In the genomic region with DNA sequence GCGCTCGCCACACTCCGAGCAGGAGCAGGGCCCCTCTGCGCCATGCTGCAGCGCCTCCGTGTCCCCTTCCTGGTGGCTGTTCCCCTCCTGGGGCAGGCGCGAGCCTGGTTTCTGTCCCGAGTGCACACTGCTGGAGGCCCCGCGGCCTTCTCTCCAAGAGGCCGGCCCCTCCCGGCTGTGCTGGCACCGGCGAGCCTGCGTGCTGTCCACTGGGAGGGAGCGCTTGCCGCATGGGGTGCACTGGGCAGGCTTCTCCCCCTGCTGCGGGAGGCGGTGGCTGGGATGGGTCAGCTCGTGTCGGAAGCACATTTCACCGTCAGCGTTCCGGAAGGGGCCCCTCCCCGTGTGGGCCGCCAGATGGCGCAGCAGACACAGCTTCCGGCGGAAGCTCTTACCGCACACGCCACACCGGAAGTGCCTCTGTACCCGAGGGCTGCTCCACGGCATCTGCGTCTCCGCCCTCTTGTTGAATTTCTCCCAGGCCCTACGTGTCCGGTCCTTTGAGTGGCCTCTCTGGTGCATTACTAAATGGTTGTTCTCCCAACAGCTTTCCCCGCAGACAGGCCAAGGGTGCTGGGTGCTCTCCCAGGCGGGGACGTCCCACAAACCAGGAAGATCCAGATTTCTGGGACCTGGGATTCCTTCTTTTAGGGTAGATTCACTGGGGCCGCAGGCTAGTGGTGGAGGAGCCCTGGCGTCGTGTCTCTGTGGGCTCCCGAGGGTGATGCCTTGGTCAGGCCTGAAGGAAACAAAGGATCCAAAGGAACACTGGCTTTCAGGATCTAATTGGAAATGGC, we compare ENCODE assay signal across 8 cellular contexts. TPM values are rescaled to one million over a fixed set of nuclear protein-coding genes. Genes with fewer than 3 reads are reported as not detected.
A peak's percentile ranks its signal among the peaks of the same experiment; 100 is the strongest.
DNase-seq lines count a peak whose midpoint lies in the region; ATAC-seq and TF ChIP-seq lines count a peak whose summit lies in the region.

No MANE protein-coding gene starts in this region.

- TF ChIP-seq POLR2A in prostate gland (IDR thresholded peaks at IDR 0.05) (no peak), vagina (IDR thresholded peaks at IDR 0.05) (no peak)

- H3K79me2 ChIP-seq in hepatocyte = no peaks in the 10 kb centered on the region

- 85% methylated on average over 37 of the region's 46 CpGs for WGBS in hepatocyte (ENCODE audit: low lambda C conversion rate, missing lambda C conversion rate)
- WGBS in prostate gland = 79% methylated on average over 38 of the region's 46 CpGs

- H3K27me3 ChIP-seq in hepatocyte = no peaks in the 10 kb centered on the region
- no peaks in the 10 kb centered on the region for H3K27me3 ChIP-seq in prostate gland (replicated peaks; ENCODE audit: insufficient read depth)
- H3K27me3 ChIP-seq in vagina = no peaks in the 10 kb centered on the region

- H3K27ac ChIP-seq in hepatocyte = no peak overlapping the region
- no peak overlapping the region for H3K27ac ChIP-seq in prostate gland
- H3K27ac ChIP-seq in vagina = no peak overlapping the region

- no peak overlapping the region for H2AFZ ChIP-seq in hepatocyte

- TF ChIP-seq CTCF in hepatocyte (IDR thresholded peaks at IDR 0.05; ENCODE audit: poor library complexity) = peak; percentile 12
- TF ChIP-seq CTCF in prostate gland (IDR thresholded peaks at IDR 0.05) = no peak
- TF ChIP-seq CTCF in vagina (IDR thresholded peaks at IDR 0.05) = no peak

- no peaks in the 10 kb centered on the region for H3K9me3 ChIP-seq in hepatocyte (ENCODE audit: low read depth)
- no peaks in the 10 kb centered on the region for H3K9me3 ChIP-seq in prostate gland
- H3K9me3 ChIP-seq in vagina = no peaks in the 10 kb centered on the region

- peak; percentile 61 for DNase-seq in activated T-cell treated with anti-CD3 and anti-CD28 coated beads, Interleukin-2, amount 50 U/mL, for 1 hour
- DNase-seq in hepatocyte (ENCODE audit: low spot score) (peak; percentile 13), prostate gland (ENCODE audit: low spot score) (no peak), vagina (ENCODE audit: extremely low spot score in 2 of 2) (no peak), KBM-7 (no peak)
- DNase-seq in stimulated activated CD4-positive, alpha-beta T cell treated with anti-CD3 and anti-CD28 coated beads, TNF-alpha, amount 100 ng/mL, for 24 hours (ENCODE audit: low read depth in 3 of 3) = peak in 2 of 3 experiments; percentile 28 to 48

- in situ Hi-C loops in KBM-7 (cut with MboI; ENCODE audit: low pct_unique_long_range_greater_than_20kb, low sequenced_read_pairs) = no loop called here

- H3K4me3 ChIP-seq in hepatocyte (no peak overlapping the region), prostate gland (no peak overlapping the region), vagina (no peak overlapping the region)

- H3K4me1 ChIP-seq in hepatocyte (ENCODE audit: insufficient read depth) (no peaks in the 10 kb centered on the region), prostate gland (replicated peaks) (no peaks in the 10 kb centered on the region), vagina (no peaks in the 10 kb centered on the region)

- ATAC-seq in HG03354 (IDR thresholded peaks at IDR 0.05; ENCODE audit: poor library complexity, severe bottlenecking, unreplicated experiment) (peak; percentile 52), HG02884 (IDR thresholded peaks at IDR 0.05; ENCODE audit: unreplicated experiment) (no peak)

- no peaks in the 10 kb centered on the region for H3K36me3 ChIP-seq in hepatocyte (replicated peaks; ENCODE audit: insufficient read depth, low read depth)
- H3K36me3 ChIP-seq in prostate gland = no peaks in the 10 kb centered on the region
- peaks cover 0 to 33% of the 10 kb centered on the region in 2 donors for H3K36me3 ChIP-seq in vagina

- intact Hi-C loops in prostate gland (cut with DNase I) = no loop called here
- intact Hi-C loops in vagina (cut with DNase I) = no loop called here

- H4K20me1 ChIP-seq in hepatocyte (ENCODE audit: insufficient read depth, poor library complexity, severe bottlenecking) = no peaks in the 10 kb centered on the region

- H3K9me2 ChIP-seq in hepatocyte (replicated peaks; ENCODE audit: insufficient read depth) = no peaks in the 10 kb centered on the region

- H3K4me2 ChIP-seq in hepatocyte = no peak overlapping the region

RNA-seq across cellular contexts. Expression of a gene that starts 18.7 kb away (rescaled TPM):
- 5.1 and 5.7 TPM in 2 replicates for total RNA-seq in hepatocyte
- 4.9 and 6.9 TPM in 2 replicates for polyA plus RNA-seq in hepatocyte
- total RNA-seq in prostate gland = 10 to 100 TPM in 1 of 2 donors, 1 to 10 TPM in 1; 9.3 to 12.8 TPM
- total RNA-seq in vagina = 8.3 TPM

RNA-seq across cellular contexts. Expression of a gene that starts 43.5 kb away (rescaled TPM):
- total RNA-seq in hepatocyte (371 and 375 TPM in 2 replicates), prostate gland (100 to 1,000 TPM; 125 to 262 TPM), vagina (69.5 TPM)
- 377 and 413 TPM in 2 replicates for polyA plus RNA-seq in hepatocyte

RNA-seq across cellular contexts. Expression of a gene that starts 54.3 kb away (rescaled TPM):
- total RNA-seq in hepatocyte (2.7 and 3.9 TPM in 2 replicates), prostate gland (1 to 10 TPM; 2.8 to 4.0 TPM), vagina (2.9 TPM)
- polyA plus RNA-seq in hepatocyte = 3.3 and 4.2 TPM in 2 replicates

Comparison
In these comparisons a context has a peak if more than half of its experiments do, and no peak if none do; other contexts are left out.
1. DNase-seq: peak in activated T-cell treated with anti-CD3 and anti-CD28 coated beads, Interleukin-2, amount 50 U/mL, for 1 hour (single experiment), hepatocyte (single experiment) and stimulated activated CD4-positive, alpha-beta T cell treated with anti-CD3 and anti-CD28 coated beads, TNF-alpha, amount 100 ng/mL, for 24 hours (2 of 3); none in prostate gland (single experiment), vagina (0 of 2) and KBM-7 (single experiment).